ENCODE assay signal across 18 cellular contexts in genomic region chr11:12329169-12329568, GRCh38. TPM values are rescaled to one million over a fixed set of nuclear protein-coding genes. Genes with fewer than 3 reads are reported as not detected.
DNase-seq lines count a peak whose midpoint lies in the region; ATAC-seq and TF ChIP-seq lines count a peak whose summit lies in the region.
"Had no signal": no experiment of that assay in that cellular context is flagged by ENCODE, and none has a peak within 500 bp of the region (broad histone marks: within the 10 kb centered on the region; RNA-seq: fewer than 3 reads in every experiment).

No MANE protein-coding gene starts in this region.

- no peaks in the 10 kb centered on the region for H3K27me3 Mint-ChIP-seq in CD4-positive, alpha-beta T cell

- H3K4me3 Mint-ChIP-seq in CD4-positive, alpha-beta T cell = no peak overlapping the region
- H3K4me3 Mint-ChIP-seq: IgD-negative memory B cell had no signal

- TF ChIP-seq POLR2A in sigmoid colon (IDR thresholded peaks at IDR 0.05) = no peak

- H3K4me1 Mint-ChIP-seq in CD4-positive, alpha-beta T cell (ENCODE audit: low read depth) = peaks cover 11% of the 10 kb centered on the region
- H3K4me1 Mint-ChIP-seq: IgD-negative memory B cell had no signal

- CTCF ChIA-PET in CD4-positive, alpha-beta T cell (lab: Charles Lee) = no interaction called here

- H3K36me3 ChIP-seq in sigmoid colon = no peaks in the 10 kb centered on the region
- H3K36me3 ChIP-seq: HAP-1 had no signal

- no peaks in the 10 kb centered on the region for H3K36me3 Mint-ChIP-seq in CD4-positive, alpha-beta T cell (ENCODE audit: low read depth)
- H3K36me3 Mint-ChIP-seq: IgD-negative memory B cell had no signal

- ATAC-seq in CD4-positive, alpha-beta T cell (ENCODE audit: poor library complexity) = no peak
- ATAC-seq: PC-3 had no signal

- H3K4me1 ChIP-seq in sigmoid colon = peaks cover 2 to 49% (median 42%) of the 10 kb centered on the region in 4 donors

- H3K9me3 ChIP-seq in sigmoid colon = no peaks in the 10 kb centered on the region
- H3K9me3 ChIP-seq in CD4-positive, alpha-beta T cell (ENCODE audit: control insufficient read depth, low read length) = no peaks in the 10 kb centered on the region
- H3K9me3 ChIP-seq: HAP-1 had no signal

- no peak for TF ChIP-seq CTCF in sigmoid colon (IDR thresholded peaks at IDR 0.05)
- no peak for TF ChIP-seq CTCF in CD4-positive, alpha-beta T cell (IDR thresholded peaks at IDR 0.05)
- no peak for TF ChIP-seq CTCF in GM20000 (IDR thresholded peaks at IDR 0.05; ENCODE audit: extremely low read depth, missing control alignments)

- H3K27me3 ChIP-seq in sigmoid colon = no peaks in the 10 kb centered on the region
- H3K27me3 ChIP-seq in CD4-positive, alpha-beta T cell (ENCODE audit: control insufficient read depth, insufficient read depth, low read length) = no peaks in the 10 kb centered on the region

- POLR2A ChIA-PET in CD4-positive, alpha-beta T cell (lab: Charles Lee) = no interaction called here

- no peak overlapping the region for H3K27ac Mint-ChIP-seq in CD4-positive, alpha-beta T cell

- TF ChIP-seq EP300 in sigmoid colon (IDR thresholded peaks at IDR 0.05) = no peak

- peak overlapping the region; percentile 28 to 91 (median 84) for H3K27ac ChIP-seq in sigmoid colon
- H3K27ac ChIP-seq in CD4-positive, alpha-beta T cell (ENCODE audit: low read depth, low read length) = no peak overlapping the region
- H3K27ac ChIP-seq: C4-2B, GM23248, HL-60 had no signal

- no peaks in the 10 kb centered on the region for H3K9me3 Mint-ChIP-seq in CD4-positive, alpha-beta T cell

- intact Hi-C loops in sigmoid colon (cut with DNase I) = no loop called here
- intact Hi-C loops in CD4-positive, alpha-beta T cell (cut with DNase I, micrococcal nuclease) = no loop called here

- WGBS in sigmoid colon, 2 donors = 90 to 91% methylated on average over 4 of the region's 4 CpGs

- DNase-seq in C1 segment of cervical spinal cord (lab: John Stamatoyannopoulos, UW) (peak in 10 of 14 donors; percentile 4 to 26 (median 10)), amygdala (lab: John Stamatoyannopoulos, UW) (peak in 30 of 56 donors; percentile 2 to 67 (median 18)), medulla oblongata (ENCODE audit: extremely low spot score) (peak; percentile 84), sigmoid colon (no peak), iPS-NIHi7 (ENCODE audit: extremely low spot score) (no peak), KG1 (lab: John Stamatoyannopoulos, UW) (no peak), GM20000 (ENCODE audit: low spot score) (no peak)
- DNase-seq in CD4-positive, alpha-beta T cell = no peak
- DNase-seq: NCI-H2081, NCI-H510A, PC-3, RPMI8226, SHP77 treated with DMSO at 0.1 percent for 48 hours had no signal

- H3K4me3 ChIP-seq in sigmoid colon = no peak overlapping the region
- H3K4me3 ChIP-seq: GM23248, HAP-1 had no signal

RNA-seq across cellular contexts. Expression of gene PARVA, which starts 48.2 kb away (rescaled TPM):
- 100 to 1,000 TPM; 110 to 195 (median 161) TPM for total RNA-seq in sigmoid colon
- 10 to 100 TPM; 15.7 to 27.8 (median 16.8) TPM for polyA plus RNA-seq in sigmoid colon
- total RNA-seq in CD4-positive, alpha-beta T cell = under 1 TPM; 0.08 to 0.98 TPM
- polyA plus RNA-seq: IgD-negative memory B cell had no signal

Comparison
In these comparisons a context has a peak if more than half of its experiments do, and no peak if none do; other contexts are left out.
1. DNase-seq: peak in C1 segment of cervical spinal cord (10 of 14), amygdala (30 of 56) and medulla oblongata (single experiment); none in sigmoid colon (single experiment), iPS-NIHi7 (single experiment), KG1 (single experiment), CD4-positive, alpha-beta T cell (0 of 10) and GM20000 (single experiment).
2. RNA of gene PARVA, which starts 48.2 kb away (total RNA-seq): 110 to 195 TPM in sigmoid colon; 0.08 to 0.98 TPM in CD4-positive, alpha-beta T cell; every median in the first group is over 10 times any median in the second.